11 cellular contexts compared by ENCODE assay signal in genomic region chr22:23144432-23144831, GRCh38. TPM values are rescaled to one million over a fixed set of nuclear protein-coding genes. Genes with fewer than 3 reads are reported as not detected.
DNase-seq lines count a peak whose midpoint lies in the region; ATAC-seq and TF ChIP-seq lines count a peak whose summit lies in the region.
"Had no signal": no experiment of that assay in that cellular context is flagged by ENCODE, and none has a peak within 500 bp of the region (broad histone marks: within the 10 kb centered on the region; RNA-seq: fewer than 3 reads in every experiment).

No MANE protein-coding gene starts in this region.

- TF ChIP-seq CTCF in left ventricle myocardium inferior (IDR thresholded peaks at IDR 0.05; ENCODE audit: borderline replicate concordance) (no peak), brain (conservative IDR thresholded peaks at IDR 0.05) (no peak), uterus (IDR thresholded peaks at IDR 0.05) (no peak)

- H3K9me3 ChIP-seq in left ventricle myocardium inferior (replicated peaks): no peaks in the 10 kb centered on the region
- H3K9me3 ChIP-seq in uterus: no peaks in the 10 kb centered on the region

- H3K36me3 ChIP-seq in left ventricle myocardium inferior (no peaks in the 10 kb centered on the region), uterus (no peaks in the 10 kb centered on the region)

- intact Hi-C loops in left ventricle myocardium inferior (cut with micrococcal nuclease): no loop called here
- intact Hi-C loops in Right ventricle myocardium inferior (cut with DNase I): no loop called here
- intact Hi-C loops in uterus (cut with DNase I; ENCODE audit: low total_unique reads): loop anchor here (10.0 kb wide), 1 partner anchor 70 kb away; the partner anchor contains the start of gene GNAZ

- H3K9me3 Mint-ChIP-seq in brain (peaks cover 0 to 5% (median 0%) of the 10 kb centered on the region in 5 experiments), naive B cell (no peaks in the 10 kb centered on the region)
- H3K9me3 Mint-ChIP-seq: activated naive CD4-positive, alpha-beta T cell treated with anti-CD3 and anti-CD28 coated beads for 36 hours had no signal

- H3K27ac ChIP-seq in left ventricle myocardium inferior (replicated peaks) (peak overlapping the region; percentile 21), uterus (peak overlapping the region; percentile 17 to 82)

- H3K4me3 ChIP-seq in left ventricle myocardium inferior: peak overlapping the region; percentile 67
- peak overlapping the region; percentile 30 to 51 for H3K4me3 ChIP-seq in uterus

- H3K4me1 ChIP-seq in left ventricle myocardium inferior: peaks cover 35% of the 10 kb centered on the region
- no peaks in the 10 kb centered on the region for H3K4me1 ChIP-seq in uterus

- ATAC-seq in Right ventricle myocardium inferior: no peak
- no peak for ATAC-seq in naive B cell (ENCODE audit: low read depth in 2 of 2)
- ATAC-seq in HG03108 (IDR thresholded peaks at IDR 0.05; ENCODE audit: unreplicated experiment): no peak
- no peak for ATAC-seq in HG03175 (IDR thresholded peaks at IDR 0.05; ENCODE audit: unreplicated experiment)

- DNase-seq in left ventricle myocardium inferior: no peak
- no peak for DNase-seq in Right ventricle myocardium inferior (ENCODE audit: missing footprints)
- DNase-seq in naive B cell: no peak
- DNase-seq in uterus: no peak
- DNase-seq in NCI-H2171 treated with DMSO at 0.1 percent for 48 hours (lab: John Stamatoyannopoulos, UW): no peak

- H3K4me1 Mint-ChIP-seq in brain (peaks cover 80% of the 10 kb centered on the region), naive B cell (peaks cover 25 to 63% (median 40%) of the 10 kb centered on the region in 3 donors)

- TF ChIP-seq POLR2A in uterus (IDR thresholded peaks at IDR 0.05): no peak

- H3K36me3 Mint-ChIP-seq in brain (no peaks in the 10 kb centered on the region), naive B cell (no peaks in the 10 kb centered on the region)

- H3K27me3 Mint-ChIP-seq in brain (no peaks in the 10 kb centered on the region), naive B cell (peaks cover 0 to 3% (median 0%) of the 10 kb centered on the region in 3 donors)

- H3K4me3 Mint-ChIP-seq in brain (peak overlapping the region; percentile 26 to 91 (median 89)), naive B cell (peak overlapping the region; percentile 10 to 89 (median 72))

- H3K27ac Mint-ChIP-seq in brain (peak overlapping the region in 3 of 5 experiments; percentile 54 to 82 (median 80)), naive B cell (peak overlapping the region; percentile 34 to 98 (median 96))

- peaks cover 26% of the 10 kb centered on the region for H3K27me3 ChIP-seq in left ventricle myocardium inferior (ENCODE audit: low read depth)
- no peaks in the 10 kb centered on the region for H3K27me3 ChIP-seq in uterus

RNA-seq across cellular contexts. Expression of gene RAB36, which starts 0.8 kb away (rescaled TPM):
- total RNA-seq in left ventricle myocardium inferior (0.47 TPM), Right ventricle myocardium inferior (0.54 TPM), uterus (10 to 100 TPM in 3 of 4 donors, 1 to 10 TPM in 1; 8.8 to 28.7 (median 14.7) TPM)
- polyA plus RNA-seq in brain (ENCODE audit: insufficient read depth, low read depth, low replicate concordance) (13.4 TPM), naive B cell (ENCODE audit: low read depth in 6 of 6) (1 to 10 TPM in 2 of 6 donors, under 1 TPM in 3, not detected in 1; 0.40 to 1.7 (median 0.80) TPM)
- total RNA-seq: activated naive CD4-positive, alpha-beta T cell treated with anti-CD3 and anti-CD28 coated beads for 36 hours had no signal

RNA-seq across cellular contexts. Expression of gene RSPH14, which starts 2.6 kb away (rescaled TPM):
- total RNA-seq in left ventricle myocardium inferior (not detected), Right ventricle myocardium inferior (not detected), uterus (1 to 10 TPM in 2 of 4 donors, not detected in 2; 1.9 to 3.1 TPM)
- polyA plus RNA-seq in brain (ENCODE audit: insufficient read depth, low read depth, low replicate concordance) (4.2 TPM), naive B cell (ENCODE audit: low read depth in 6 of 6) (under 1 TPM in 2 of 6 donors, not detected in 4; 0.25 to 0.27 TPM)
- total RNA-seq: esophagus mucosa, LHCN-M2 had no signal

RNA-seq across cellular contexts. Expression of gene BCR, which starts 35.9 kb away (rescaled TPM):
- total RNA-seq in left ventricle myocardium inferior (26.7 TPM), Right ventricle myocardium inferior (29.0 TPM), uterus (10 to 100 TPM; 10.6 to 93.3 (median 28.3) TPM)
- polyA plus RNA-seq in brain (ENCODE audit: insufficient read depth, low read depth, low replicate concordance) (52.6 TPM), naive B cell (ENCODE audit: low read depth in 6 of 6) (10 to 100 TPM in 1 of 6 donors, 1 to 10 TPM in 4, not detected in 1; 2.6 to 12.1 (median 4.0) TPM)
